ENCODE assay signal across 9 cellular contexts in genomic region chr10:79073784-79074432, GRCh38. TPM values are rescaled to one million over a fixed set of nuclear protein-coding genes. Genes with fewer than 3 reads are reported as not detected.
DNase-seq lines count a peak whose midpoint lies in the region; ATAC-seq and FAIRE-seq lines count a peak whose summit lies in the region.
"Had no signal": no experiment of that assay in that cellular context is flagged by ENCODE, and none has a peak within 500 bp of the region (broad histone marks: within the 10 kb centered on the region; RNA-seq: fewer than 3 reads in every experiment).

No MANE protein-coding gene starts in this region.

- H3K4me1 ChIP-seq in right cardiac atrium (ENCODE audit: control insufficient read depth, insufficient read depth, low read length), result peaks cover 53% of the 10 kb centered on the region
- peaks cover 33 to 34% of the 10 kb centered on the region in 2 donors for H3K4me1 ChIP-seq in small intestine (ENCODE audit: control insufficient read depth in 2 of 2, insufficient read depth in 1 of 2, low read depth in 1 of 2, low read length in 1 of 2)

- no peak overlapping the region for H3K27ac Mint-ChIP-seq in activated CD4-positive, alpha-beta memory T cell treated with anti-CD3 and anti-CD28 coated beads, Interleukin-2, amount 10 ng/mL, durations not matched to agents 7 days and 5 days
- H3K27ac Mint-ChIP-seq: activated CD4-positive, alpha-beta T cell treated with anti-CD3 and anti-CD28 coated beads for 36 hours; memory B cell had no signal

- no peaks in the 10 kb centered on the region for H3K9me3 Mint-ChIP-seq in activated CD4-positive, alpha-beta memory T cell treated with anti-CD3 and anti-CD28 coated beads, Interleukin-2, amount 10 ng/mL, durations not matched to agents 7 days and 5 days
- H3K9me3 Mint-ChIP-seq: memory B cell had no signal

- WGBS in right cardiac atrium, result 44% methylated on average over 15 of the region's 15 CpGs
- WGBS in small intestine, 3 donors, result 19 to 44% (median 20%) methylated on average over 15 of the region's 15 CpGs

- H3K36me3 Mint-ChIP-seq in activated CD4-positive, alpha-beta memory T cell treated with anti-CD3 and anti-CD28 coated beads, Interleukin-2, amount 10 ng/mL, durations not matched to agents 7 days and 5 days (ENCODE audit: low read depth), result no peaks in the 10 kb centered on the region
- H3K36me3 Mint-ChIP-seq: memory B cell had no signal

- no peak for FAIRE-seq in small intestine (lab: Jason Lieb, UNC)

- intact Hi-C loops in right cardiac atrium (cut with DNase I), result loop anchor here (5.0 to 10.0 kb wide), 7 partner anchors 51 to 123 kb away; no protein-coding TSS in a partner anchor

- H3K27me3 Mint-ChIP-seq in activated CD4-positive, alpha-beta memory T cell treated with anti-CD3 and anti-CD28 coated beads, Interleukin-2, amount 10 ng/mL, durations not matched to agents 7 days and 5 days, result peaks cover 12% of the 10 kb centered on the region

- H3K4me1 Mint-ChIP-seq in activated CD4-positive, alpha-beta memory T cell treated with anti-CD3 and anti-CD28 coated beads, Interleukin-2, amount 10 ng/mL, durations not matched to agents 7 days and 5 days, result peaks cover 7% of the 10 kb centered on the region

- H3K4me3 ChIP-seq in right cardiac atrium (ENCODE audit: low read length) (no peak overlapping the region), small intestine (ENCODE audit: low read depth in 1 of 2, low read length in 2 of 2) (no peak overlapping the region)

- DNase-seq in ELR (ENCODE audit: low read depth) (peak; percentile 66), T1000 (lab: John Stamatoyannopoulos, UW) (peak; percentile 50), right cardiac atrium (peak; percentile 57 to 89 (median 80)), small intestine (peak; percentile 84), NCI-H524 (lab: John Stamatoyannopoulos, UW) (no peak)
- DNase-seq in activated CD4-positive, alpha-beta memory T cell treated with anti-CD3 and anti-CD28 coated beads, Interleukin-2, amount 10 ng/mL, durations not matched to agents 7 days and 5 days, result no peak

- no peaks in the 10 kb centered on the region for H3K27me3 ChIP-seq in right cardiac atrium (ENCODE audit: control insufficient read depth, insufficient read depth)
- H3K27me3 ChIP-seq in small intestine (ENCODE audit: control insufficient read depth in 2 of 2, insufficient read depth in 2 of 2, low read length in 2 of 2), result no peaks in the 10 kb centered on the region

- peak overlapping the region; percentile 90 for H3K27ac ChIP-seq in right cardiac atrium (ENCODE audit: low read length)
- peak overlapping the region; percentile 84 to 87 for H3K27ac ChIP-seq in small intestine (ENCODE audit: low read depth in 1 of 2, low read length in 1 of 2)

- POLR2A ChIA-PET in activated CD4-positive, alpha-beta memory T cell treated with anti-CD3 and anti-CD28 coated beads, Interleukin-2, amount 10 ng/mL, durations not matched to agents 7 days and 5 days (lab: Charles Lee), result interaction anchor here (1.2 kb wide), 1 partner anchor 26 kb away, joined by 4 read pairs; no protein-coding TSS in a partner anchor

- no peak overlapping the region for H3K4me3 Mint-ChIP-seq in activated CD4-positive, alpha-beta memory T cell treated with anti-CD3 and anti-CD28 coated beads, Interleukin-2, amount 10 ng/mL, durations not matched to agents 7 days and 5 days
- H3K4me3 Mint-ChIP-seq: activated CD4-positive, alpha-beta T cell treated with anti-CD3 and anti-CD28 coated beads for 36 hours; memory B cell had no signal

- ATAC-seq in right cardiac atrium (no peak), GM21737 (IDR thresholded peaks at IDR 0.05; ENCODE audit: unreplicated experiment) (no peak)
- ATAC-seq: activated CD4-positive, alpha-beta T cell treated with anti-CD3 and anti-CD28 coated beads for 36 hours had no signal

- no peaks in the 10 kb centered on the region for H3K9me3 ChIP-seq in right cardiac atrium (ENCODE audit: control insufficient read depth, low read length)
- no peaks in the 10 kb centered on the region for H3K9me3 ChIP-seq in small intestine (ENCODE audit: control insufficient read depth, low read depth)

- H3K36me3 ChIP-seq in small intestine (ENCODE audit: control insufficient read depth in 2 of 2, insufficient read depth in 2 of 2, low read length in 2 of 2), result no peaks in the 10 kb centered on the region

- CTCF ChIA-PET in activated CD4-positive, alpha-beta memory T cell treated with anti-CD3 and anti-CD28 coated beads, Interleukin-2, amount 10 ng/mL, durations not matched to agents 7 days and 5 days (lab: Charles Lee), result interaction anchor here (2.8 kb wide), 1 partner anchor 122 kb away, joined by 16 read pairs; no protein-coding TSS in a partner anchor

RNA-seq across cellular contexts. Expression of gene ZMIZ1, which starts 5.1 kb away (rescaled TPM):
- 10 to 100 TPM; 67.4 to 83.1 (median 72.9) TPM for total RNA-seq in right cardiac atrium
- 38.0 TPM for polyA plus RNA-seq in right cardiac atrium
- 10 to 100 TPM; 15.1 to 23.0 (median 16.8) TPM for polyA plus RNA-seq in small intestine
- total RNA-seq in activated CD4-positive, alpha-beta memory T cell treated with anti-CD3 and anti-CD28 coated beads, Interleukin-2, amount 10 ng/mL, durations not matched to agents 7 days and 5 days, result 10 to 100 TPM; 46.9 to 47.0 TPM

Comparison
In these comparisons a context has a peak if more than half of its experiments do, and no peak if none do; other contexts are left out.
1. DNase-seq: peak in ELR (single experiment), T1000 (single experiment), right cardiac atrium (3 of 3) and small intestine (single experiment); none in activated CD4-positive, alpha-beta memory T cell treated with anti-CD3 and anti-CD28 coated beads, Interleukin-2, amount 10 ng/mL, durations not matched to agents 7 days and 5 days (single experiment) and NCI-H524 (0 of 2).